In the genomic region with DNA sequence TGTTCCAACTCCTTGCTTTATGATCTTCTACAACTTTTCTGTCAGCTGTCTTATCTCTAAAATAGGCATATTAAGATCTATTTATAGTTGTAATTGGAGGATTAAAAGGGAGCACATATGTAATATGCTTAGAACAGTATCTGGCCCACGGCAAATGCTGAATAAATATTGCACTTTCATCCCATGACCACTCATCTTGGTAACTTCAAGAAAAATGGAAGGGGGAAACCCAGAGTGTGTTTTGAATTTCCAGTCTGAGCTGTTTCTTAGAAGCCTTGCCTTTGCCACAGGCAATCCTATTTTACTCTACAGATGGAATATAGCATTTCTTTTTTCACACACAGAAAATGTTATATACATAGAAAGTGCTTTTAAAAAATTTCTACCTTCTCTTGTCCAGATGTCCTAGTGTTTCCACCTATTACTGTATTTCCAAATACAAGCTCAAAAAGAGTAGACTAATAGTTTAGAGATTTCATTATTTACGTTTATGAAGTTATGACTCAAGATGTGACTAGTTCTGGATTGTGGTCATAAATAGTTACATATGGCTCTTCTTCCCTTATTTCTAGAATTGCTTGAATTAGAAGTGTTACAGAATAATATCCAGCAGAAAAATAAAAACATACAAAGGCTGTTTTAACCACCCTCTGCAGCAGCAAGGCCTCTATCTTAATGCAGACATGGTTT, we compare ENCODE assay signal across 25 cellular contexts. TPM values are rescaled to one million over a fixed set of nuclear protein-coding genes. Genes with fewer than 3 reads are reported as not detected.
DNase-seq lines count a peak whose midpoint lies in the region; ATAC-seq and TF ChIP-seq lines count a peak whose summit lies in the region.
"Had no signal": no experiment of that assay in that cellular context is flagged by ENCODE, and none has a peak within 500 bp of the region (broad histone marks: within the 10 kb centered on the region; RNA-seq: fewer than 3 reads in every experiment).

No MANE protein-coding gene starts in this region.

- H3K9me3 Mint-ChIP-seq in mesothelial cell of epicardium = no peaks in the 10 kb centered on the region
- no peaks in the 10 kb centered on the region for H3K9me3 Mint-ChIP-seq in activated naive CD4-positive, alpha-beta T cell treated with anti-CD3 and anti-CD28 coated beads for 36 hours
- H3K9me3 Mint-ChIP-seq: activated CD8-positive, alpha-beta T cell treated with anti-CD3 and anti-CD28 coated beads for 36 hours; naive thymus-derived CD8-positive, alpha-beta T cell had no signal

- no peak overlapping the region for H3K27ac ChIP-seq in uterus
- H3K27ac ChIP-seq: BLaER1, stomach, upper lobe of left lung had no signal

- CTCF ChIA-PET in activated naive CD4-positive, alpha-beta T cell treated with anti-CD3 and anti-CD28 coated beads for 36 hours (lab: Charles Lee) = no interaction called here

- intact Hi-C loops in uterus (cut with DNase I; ENCODE audit: low total_unique reads) = no loop called here
- intact Hi-C loops in activated naive CD4-positive, alpha-beta T cell treated with anti-CD3 and anti-CD28 coated beads for 36 hours (cut with micrococcal nuclease) = no loop called here

- H3K4me1 Mint-ChIP-seq in mesothelial cell of epicardium = peaks cover 20% of the 10 kb centered on the region
- no peaks in the 10 kb centered on the region for H3K4me1 Mint-ChIP-seq in activated naive CD4-positive, alpha-beta T cell treated with anti-CD3 and anti-CD28 coated beads for 36 hours (ENCODE audit: low read depth)
- H3K4me1 Mint-ChIP-seq: naive thymus-derived CD8-positive, alpha-beta T cell had no signal

- H3K9me3 ChIP-seq in uterus = no peaks in the 10 kb centered on the region
- H3K9me3 ChIP-seq: BLaER1, stomach, upper lobe of left lung had no signal

- peak overlapping the region; percentile 33 for H3K27ac Mint-ChIP-seq in mesothelial cell of epicardium
- H3K27ac Mint-ChIP-seq in activated naive CD4-positive, alpha-beta T cell treated with anti-CD3 and anti-CD28 coated beads for 36 hours = no peak overlapping the region
- H3K27ac Mint-ChIP-seq: activated CD8-positive, alpha-beta T cell treated with anti-CD3 and anti-CD28 coated beads for 36 hours; naive thymus-derived CD8-positive, alpha-beta T cell had no signal

- H3K4me1 ChIP-seq in uterus = peaks cover 0 to under 1% of the 10 kb centered on the region in 2 donors
- H3K4me1 ChIP-seq: BLaER1 had no signal

- H3K36me3 ChIP-seq in uterus = no peaks in the 10 kb centered on the region
- H3K36me3 ChIP-seq: BLaER1, stomach, upper lobe of left lung had no signal

- DNase-seq in ELR (ENCODE audit: low read depth) (peak; percentile 45), epithelial cell of esophagus (ENCODE audit: low read depth) (peak; percentile 11), mesothelial cell of epicardium (ENCODE audit: low spot score in 2 of 2, unreplicated experiment in 2 of 2) (no peak), uterus (no peak)
- DNase-seq in activated naive CD4-positive, alpha-beta T cell treated with anti-CD3 and anti-CD28 coated beads for 36 hours = no peak
- DNase-seq in stimulated activated CD4-positive, alpha-beta T cell treated with anti-CD3 and anti-CD28 coated beads, Interleukin-12 subunit alpha, Interleukin-12 subunit beta, amount 100 ng/mL, for 4 hours = no peak
- DNase-seq: activated CD8-positive, alpha-beta T cell treated with anti-CD3 and anti-CD28 coated beads for 36 hours; activated T-cell treated with anti-CD3 and anti-CD28 coated beads, Interleukin-2, amount 50 U/mL, for 1 hour; central memory CD4-positive, alpha-beta T cell; effector CD4-positive, alpha-beta T cell; erythroblast; GOT3; naive thymus-derived CD8-positive, alpha-beta T cell; NCI-H1105 treated with DMSO at 0.1 percent for 48 hours; NCI-H2081; NCI-H345; NCI-H82; stimulated activated CD4-positive, alpha-beta T cell treated with anti-CD3 and anti-CD28 coated beads, Interleukin-4, amount 100 ng/mL, for 4 hours; stomach; upper lobe of left lung had no signal

- H3K36me3 Mint-ChIP-seq in mesothelial cell of epicardium = no peaks in the 10 kb centered on the region
- H3K36me3 Mint-ChIP-seq in activated naive CD4-positive, alpha-beta T cell treated with anti-CD3 and anti-CD28 coated beads for 36 hours (ENCODE audit: low read depth) = no peaks in the 10 kb centered on the region
- H3K36me3 Mint-ChIP-seq: naive thymus-derived CD8-positive, alpha-beta T cell had no signal

- peak; percentile 5 for ATAC-seq in HG03342 (IDR thresholded peaks at IDR 0.05; ENCODE audit: unreplicated experiment)
- ATAC-seq in GM21825 (IDR thresholded peaks at IDR 0.05; ENCODE audit: unreplicated experiment) = no peak
- ATAC-seq: activated CD8-positive, alpha-beta T cell treated with anti-CD3 and anti-CD28 coated beads for 36 hours; left lobe of liver; naive thymus-derived CD8-positive, alpha-beta T cell; Right ventricle myocardium inferior had no signal

- peaks cover 14% of the 10 kb centered on the region for H3K27me3 Mint-ChIP-seq in mesothelial cell of epicardium (ENCODE audit: low read depth)
- peaks cover 21% of the 10 kb centered on the region for H3K27me3 Mint-ChIP-seq in activated naive CD4-positive, alpha-beta T cell treated with anti-CD3 and anti-CD28 coated beads for 36 hours (ENCODE audit: low read depth)

- no peak overlapping the region for H3K4me3 Mint-ChIP-seq in mesothelial cell of epicardium
- no peak overlapping the region for H3K4me3 Mint-ChIP-seq in activated naive CD4-positive, alpha-beta T cell treated with anti-CD3 and anti-CD28 coated beads for 36 hours
- H3K4me3 Mint-ChIP-seq: activated CD8-positive, alpha-beta T cell treated with anti-CD3 and anti-CD28 coated beads for 36 hours; naive thymus-derived CD8-positive, alpha-beta T cell had no signal

- TF ChIP-seq CTCF in epithelial cell of esophagus (IDR thresholded peaks at IDR 0.05; ENCODE audit: insufficient read depth, low read depth, low read length, missing control alignments) (no peak), mesothelial cell of epicardium (IDR thresholded peaks at IDR 0.05; ENCODE audit: unreplicated experiment) (no peak), uterus (IDR thresholded peaks at IDR 0.05) (no peak)

- no peaks in the 10 kb centered on the region for H3K27me3 ChIP-seq in uterus
- H3K27me3 ChIP-seq: BLaER1, upper lobe of left lung had no signal

- no peak overlapping the region for H3K4me3 ChIP-seq in epithelial cell of esophagus (ENCODE audit: low read length)
- no peak overlapping the region for H3K4me3 ChIP-seq in uterus
- H3K4me3 ChIP-seq: BLaER1, stomach, upper lobe of left lung had no signal

- no peak for TF ChIP-seq POLR2A in uterus (IDR thresholded peaks at IDR 0.05)

RNA-seq across cellular contexts. Expression of a gene that starts 6.2 kb away (rescaled TPM):
- total RNA-seq in mesothelial cell of epicardium (14.5 to 19.2 TPM (median 16.6 TPM) in 3 replicates), uterus (10 to 100 TPM; 11.9 to 30.5 (median 14.6) TPM)
- total RNA-seq in activated naive CD4-positive, alpha-beta T cell treated with anti-CD3 and anti-CD28 coated beads for 36 hours = not detected
- total RNA-seq: activated CD8-positive, alpha-beta T cell treated with anti-CD3 and anti-CD28 coated beads for 36 hours; naive thymus-derived CD8-positive, alpha-beta T cell had no signal

Comparison
In these comparisons a context has a peak if more than half of its experiments do, and no peak if none do; other contexts are left out.
1. DNase-seq: peak in ELR (single experiment) and epithelial cell of esophagus (single experiment); none in mesothelial cell of epicardium (0 of 2), uterus (0 of 2), activated naive CD4-positive, alpha-beta T cell treated with anti-CD3 and anti-CD28 coated beads for 36 hours (single experiment) and stimulated activated CD4-positive, alpha-beta T cell treated with anti-CD3 and anti-CD28 coated beads, Interleukin-12 subunit alpha, Interleukin-12 subunit beta, amount 100 ng/mL, for 4 hours (single experiment).
2. RNA of a gene that starts 6.2 kb away (total RNA-seq): 14.5 to 19.2 TPM in mesothelial cell of epicardium and 11.9 to 30.5 TPM in uterus; not detected in activated naive CD4-positive, alpha-beta T cell treated with anti-CD3 and anti-CD28 coated beads for 36 hours; every median in the first group is over 10 times any median in the second.